10 cellular contexts compared by ENCODE assay signal in genomic region chr11:115221461-115222069, GRCh38.
DNase-seq lines count a peak whose midpoint lies in the region; ATAC-seq and FAIRE-seq lines count a peak whose summit lies in the region.
"Had no signal": no experiment of that assay in that cellular context is flagged by ENCODE, and none has a peak within 500 bp of the region (broad histone marks: within the 10 kb centered on the region; RNA-seq: fewer than 3 reads in every experiment).

No MANE protein-coding gene starts in this region.

- DNase-seq in activated T-cell treated with anti-CD3 and anti-CD28 coated beads, Interleukin-2, amount 50 U/mL, for 72 hours = no peak
- no peak for DNase-seq in activated T-cell treated with anti-CD3 and anti-CD28 coated beads, Interleukin-2, amount 50 U/mL, for 4 hours
- no peak for DNase-seq in activated T-helper 1 cell treated with anti-CD3 and anti-CD28 coated beads, Interleukin-12 subunit alpha, Interleukin-12 subunit beta, Interleukin-2, Interleukin-4 antibody, amounts not matched to agents 30 ng/mL and 10 ng/mL and 1 ng/mL, durations not matched to agents 14 hours and 24 hours and 36 hours (ENCODE audit: low spot score)
- DNase-seq in urothelium cell line (ENCODE audit: low spot score) (peak; percentile 18), AG08396 (ENCODE audit: low spot score) (no peak), NCI-H1930 (lab: John Stamatoyannopoulos, UW) (no peak)

- no peak for ATAC-seq in activated T-cell treated with anti-CD3 and anti-CD28 coated beads, Interleukin-2, amount 50 U/mL, for 72 hours (replicated peaks in 1 of 2)
- ATAC-seq in activated T-cell treated with anti-CD3 and anti-CD28 coated beads, Interleukin-2, amount 50 U/mL, for 4 hours = no peak
- peak; percentile 39 for ATAC-seq in HG03045 (IDR thresholded peaks at IDR 0.05; ENCODE audit: unreplicated experiment)
- no peak for ATAC-seq in HG03159 (IDR thresholded peaks at IDR 0.05; ENCODE audit: unreplicated experiment)

- no peak for FAIRE-seq in urothelium cell line (lab: Jason Lieb, UNC)

- H3K27me3 Mint-ChIP-seq in activated T-cell treated with anti-CD3 and anti-CD28 coated beads, Interleukin-2, amount 50 U/mL, for 72 hours (ENCODE audit: low read depth) = peaks cover 35% of the 10 kb centered on the region
- no peaks in the 10 kb centered on the region for H3K27me3 Mint-ChIP-seq in activated T-cell treated with anti-CD3 and anti-CD28 coated beads, Interleukin-2, amount 50 U/mL, for 4 hours (ENCODE audit: low read depth)
- peaks cover 12% of the 10 kb centered on the region for H3K27me3 Mint-ChIP-seq in activated T-helper 1 cell treated with anti-CD3 and anti-CD28 coated beads, Interleukin-12 subunit alpha, Interleukin-12 subunit beta, Interleukin-2, Interleukin-4 antibody, amounts not matched to agents 30 ng/mL and 10 ng/mL and 1 ng/mL, durations not matched to agents 14 hours and 24 hours and 36 hours (ENCODE audit: insufficient read depth)
- H3K27me3 Mint-ChIP-seq: dendritic cell treated with granulocyte-macrophage colony-stimulating factor and Interleukin-4, amounts not matched to agents 40 ng/mL and 50 ng/mL, for 4 days had no signal

- H3K4me3 Mint-ChIP-seq in activated T-cell treated with anti-CD3 and anti-CD28 coated beads, Interleukin-2, amount 50 U/mL, for 72 hours = peak overlapping the region; percentile 34 to 79
- H3K4me3 Mint-ChIP-seq in activated T-cell treated with anti-CD3 and anti-CD28 coated beads, Interleukin-2, amount 50 U/mL, for 4 hours = no peak overlapping the region
- H3K4me3 Mint-ChIP-seq in activated T-helper 1 cell treated with anti-CD3 and anti-CD28 coated beads, Interleukin-12 subunit alpha, Interleukin-12 subunit beta, Interleukin-2, Interleukin-4 antibody, amounts not matched to agents 30 ng/mL and 10 ng/mL and 1 ng/mL, durations not matched to agents 14 hours and 24 hours and 36 hours = peak overlapping the region; percentile 27
- H3K4me3 Mint-ChIP-seq: dendritic cell treated with granulocyte-macrophage colony-stimulating factor and Interleukin-4, amounts not matched to agents 40 ng/mL and 50 ng/mL, for 4 days; stimulated activated naive CD8-positive, alpha-beta T cell treated with anti-CD3 and anti-CD28 coated beads, Interleukin-15, amount 100 ng/mL, for 72 hours had no signal

- no peaks in the 10 kb centered on the region for H3K36me3 Mint-ChIP-seq in activated T-cell treated with anti-CD3 and anti-CD28 coated beads, Interleukin-2, amount 50 U/mL, for 72 hours (ENCODE audit: insufficient read depth in 2 of 2)
- H3K36me3 Mint-ChIP-seq in activated T-cell treated with anti-CD3 and anti-CD28 coated beads, Interleukin-2, amount 50 U/mL, for 4 hours (ENCODE audit: insufficient read depth) = no peaks in the 10 kb centered on the region
- H3K36me3 Mint-ChIP-seq in activated T-helper 1 cell treated with anti-CD3 and anti-CD28 coated beads, Interleukin-12 subunit alpha, Interleukin-12 subunit beta, Interleukin-2, Interleukin-4 antibody, amounts not matched to agents 30 ng/mL and 10 ng/mL and 1 ng/mL, durations not matched to agents 14 hours and 24 hours and 36 hours (ENCODE audit: low read depth) = no peaks in the 10 kb centered on the region

- intact Hi-C loops in activated T-helper 1 cell treated with anti-CD3 and anti-CD28 coated beads, Interleukin-12 subunit alpha, Interleukin-12 subunit beta, Interleukin-2, Interleukin-4 antibody, amounts not matched to agents 30 ng/mL and 10 ng/mL and 1 ng/mL, durations not matched to agents 14 hours and 24 hours and 36 hours (cut with micrococcal nuclease) = loop anchor here (1.0 to 10.0 kb wide), 5 partner anchors 27 to 1907 kb away; partner anchors contain the start of genes C11orf71, RBM7 and TTC12

- H3K27ac Mint-ChIP-seq in activated T-cell treated with anti-CD3 and anti-CD28 coated beads, Interleukin-2, amount 50 U/mL, for 72 hours = no peak overlapping the region
- H3K27ac Mint-ChIP-seq in activated T-helper 1 cell treated with anti-CD3 and anti-CD28 coated beads, Interleukin-12 subunit alpha, Interleukin-12 subunit beta, Interleukin-2, Interleukin-4 antibody, amounts not matched to agents 30 ng/mL and 10 ng/mL and 1 ng/mL, durations not matched to agents 14 hours and 24 hours and 36 hours = peak overlapping the region; percentile 85
- H3K27ac Mint-ChIP-seq: dendritic cell treated with granulocyte-macrophage colony-stimulating factor and Interleukin-4, amounts not matched to agents 40 ng/mL and 50 ng/mL, for 4 days had no signal

- H3K4me1 Mint-ChIP-seq in activated T-cell treated with anti-CD3 and anti-CD28 coated beads, Interleukin-2, amount 50 U/mL, for 72 hours (ENCODE audit: low read depth) = peaks cover 24% of the 10 kb centered on the region
- H3K4me1 Mint-ChIP-seq in activated T-cell treated with anti-CD3 and anti-CD28 coated beads, Interleukin-2, amount 50 U/mL, for 4 hours (ENCODE audit: low read depth) = peaks cover 21% of the 10 kb centered on the region
- peaks cover 61% of the 10 kb centered on the region for H3K4me1 Mint-ChIP-seq in activated T-helper 1 cell treated with anti-CD3 and anti-CD28 coated beads, Interleukin-12 subunit alpha, Interleukin-12 subunit beta, Interleukin-2, Interleukin-4 antibody, amounts not matched to agents 30 ng/mL and 10 ng/mL and 1 ng/mL, durations not matched to agents 14 hours and 24 hours and 36 hours (ENCODE audit: low read depth)
- H3K4me1 Mint-ChIP-seq: stimulated activated naive CD8-positive, alpha-beta T cell treated with anti-CD3 and anti-CD28 coated beads, Interleukin-15, amount 100 ng/mL, for 72 hours had no signal

- H3K9me3 Mint-ChIP-seq in activated T-cell treated with anti-CD3 and anti-CD28 coated beads, Interleukin-2, amount 50 U/mL, for 72 hours = peaks cover 0 to 1% of the 10 kb centered on the region in 2 donors
- H3K9me3 Mint-ChIP-seq in activated T-cell treated with anti-CD3 and anti-CD28 coated beads, Interleukin-2, amount 50 U/mL, for 4 hours = no peaks in the 10 kb centered on the region
- peaks cover 4% of the 10 kb centered on the region for H3K9me3 Mint-ChIP-seq in activated T-helper 1 cell treated with anti-CD3 and anti-CD28 coated beads, Interleukin-12 subunit alpha, Interleukin-12 subunit beta, Interleukin-2, Interleukin-4 antibody, amounts not matched to agents 30 ng/mL and 10 ng/mL and 1 ng/mL, durations not matched to agents 14 hours and 24 hours and 36 hours
- H3K9me3 Mint-ChIP-seq: dendritic cell treated with granulocyte-macrophage colony-stimulating factor and Interleukin-4, amounts not matched to agents 40 ng/mL and 50 ng/mL, for 4 days; stimulated activated naive CD8-positive, alpha-beta T cell treated with anti-CD3 and anti-CD28 coated beads, Interleukin-15, amount 100 ng/mL, for 72 hours had no signal
